ENCODE assay signal across 1 cellular context in genomic region chr9:36897476-36897875, GRCh38.
TF ChIP-seq lines count a peak whose summit lies in the region.

No MANE protein-coding gene starts in this region.

TF ChIP-seq in GM23338, 12 proteins besides CTCF, POLR2A, EP300 and RAD21 (continued from another document):
- no peak for TF ChIP-seq ZNF462 (CRISPR knock-in tag; IDR thresholded peaks at IDR 0.05)
- TF ChIP-seq EZH2 (IDR thresholded peaks at IDR 0.05; ENCODE audit: low read depth, unreplicated experiment) = no peak
- TF ChIP-seq NANOG (IDR thresholded peaks at IDR 0.05; ENCODE audit: borderline replicate concordance) = no peak
- TF ChIP-seq STAT1 (IDR thresholded peaks at IDR 0.05; ENCODE audit: unreplicated experiment) = no peak
- TF ChIP-seq REST (IDR thresholded peaks at IDR 0.05; ENCODE audit: unreplicated experiment) = no peak
- no peak for TF ChIP-seq POLR2AphosphoS5 (IDR thresholded peaks at IDR 0.05; ENCODE audit: low read depth)
- TF ChIP-seq ETS1 (IDR thresholded peaks at IDR 0.05) = no peak
- no peak for TF ChIP-seq EZH2phosphoT487 (IDR thresholded peaks at IDR 0.05; ENCODE audit: unreplicated experiment)
- no peak for TF ChIP-seq ZNF331 (CRISPR knock-in tag; IDR thresholded peaks at IDR 0.05; ENCODE audit: low read depth)
- TF ChIP-seq ZNF114 (CRISPR knock-in tag; IDR thresholded peaks at IDR 0.05) = no peak
